ENCODE assay signal across 9 cellular contexts in genomic region chr5:140356878-140357730, GRCh38. TPM values are rescaled to one million over a fixed set of nuclear protein-coding genes. Genes with fewer than 3 reads are reported as not detected.
DNase-seq lines count a peak whose midpoint lies in the region; ATAC-seq and TF ChIP-seq lines count a peak whose summit lies in the region.
"Had no signal": no experiment of that assay in that cellular context is flagged by ENCODE, and none has a peak within 500 bp of the region (broad histone marks: within the 10 kb centered on the region; RNA-seq: fewer than 3 reads in every experiment).

No MANE protein-coding gene starts in this region.

- H3K27me3 ChIP-seq in Panc1 (ENCODE audit: control insufficient read depth, insufficient read depth, low read length) (no peaks in the 10 kb centered on the region), BE2C (no peaks in the 10 kb centered on the region)

- no peaks in the 10 kb centered on the region for H3K9me3 Mint-ChIP-seq in Calu3 (ENCODE audit: low read depth, unreplicated experiment)
- H3K9me3 Mint-ChIP-seq in memory B cell: no peaks in the 10 kb centered on the region

- H3K4me1 Mint-ChIP-seq in Calu3 (ENCODE audit: low read depth, unreplicated experiment) (peaks cover 17% of the 10 kb centered on the region), memory B cell (peaks cover 9% of the 10 kb centered on the region)

- CTCF ChIA-PET in Calu3 (lab: Charles Lee): no interaction called here
- CTCF ChIA-PET in Panc1 (lab: Charles Lee): no interaction called here

- H3K27ac Mint-ChIP-seq in Calu3 (ENCODE audit: unreplicated experiment) (no peak overlapping the region), memory B cell (no peak overlapping the region)

- TF ChIP-seq CTCF in Calu3 (IDR thresholded peaks at IDR 0.05; ENCODE audit: unreplicated experiment) (no peak), Panc1 (IDR thresholded peaks at IDR 0.05) (no peak), BE2C (IDR thresholded peaks at IDR 0.05; ENCODE audit: low read depth, low read length) (no peak)

- H3K9me3 ChIP-seq in Panc1 (ENCODE audit: control insufficient read depth, insufficient read depth, low read depth, low read length): no peaks in the 10 kb centered on the region
- H3K9me3 ChIP-seq in BE2C: no peaks in the 10 kb centered on the region

- H3K4me1 ChIP-seq in Panc1 (ENCODE audit: control insufficient read depth, insufficient read depth, low read length): no peaks in the 10 kb centered on the region
- H3K4me1 ChIP-seq in BE2C: no peaks in the 10 kb centered on the region

- H3K27ac ChIP-seq in Panc1 (ENCODE audit: low read length): no peak overlapping the region

- BruUV-seq in Calu3 (replicated peaks; lab: Mats Ljungman, UMichigan) (no TSS peak), Panc1 (replicated peaks; lab: Mats Ljungman, UMichigan) (no TSS peak)

- H3K36me3 ChIP-seq in Panc1 (ENCODE audit: control insufficient read depth, insufficient read depth, low read length): no peaks in the 10 kb centered on the region
- H3K36me3 ChIP-seq in BE2C: no peaks in the 10 kb centered on the region

- POLR2A ChIA-PET in Panc1 (lab: Charles Lee): interaction anchor here (0.6 kb wide), 1 partner anchor 122 kb away, joined by 5 read pairs; no protein-coding TSS in a partner anchor

- intact Hi-C loops in Calu3 (cut with micrococcal nuclease; ENCODE audit: unreplicated experiment) (loop anchor here (1.0 to 5.0 kb wide), 3 partner anchors 113 to 280 kb away; no protein-coding TSS in a partner anchor), Panc1 (cut with micrococcal nuclease; ENCODE audit: unreplicated experiment) (loop anchor here (2.0 kb wide), 1 partner anchor 112 kb away; no protein-coding TSS in a partner anchor)

- H3K4me3 Mint-ChIP-seq in Calu3 (ENCODE audit: low read depth, unreplicated experiment) (peak overlapping the region; percentile 41), memory B cell (peak overlapping the region; percentile 61)

- no peak for DNase-seq in Calu3
- DNase-seq in Panc1 (ENCODE audit: low read depth, low spot score): no peak
- no peak for DNase-seq in memory B cell (ENCODE audit: low spot score in 2 of 2)
- DNase-seq in BE2C: no peak
- DNase-seq in SKM-1 (lab: John Stamatoyannopoulos, UW; ENCODE audit: unreplicated experiment): no peak

- in situ Hi-C loops in Panc1 (cut with HindIII; ENCODE audit: low pct_unique_long_range_greater_than_20kb, low sequenced_read_pairs): no loop called here

- ATAC-seq in GM21737 (IDR thresholded peaks at IDR 0.05; ENCODE audit: unreplicated experiment): peak; percentile 29
- ATAC-seq in Panc1: peak; percentile 36
- ATAC-seq in memory B cell (ENCODE audit: low read depth): peak; percentile 31
- ATAC-seq in GM18861 (IDR thresholded peaks at IDR 0.05; ENCODE audit: unreplicated experiment): no peak
- ATAC-seq in GM18873 (IDR thresholded peaks at IDR 0.05; ENCODE audit: low FRiP score, unreplicated experiment): no peak

- H3K4me3 ChIP-seq in Panc1 (ENCODE audit: low read depth in 2 of 2, low read length in 2 of 2): peak overlapping the region in 1 of 2 experiments; percentile 52; a peak in 1 of 4 replicates
- H3K4me3 ChIP-seq in BE2C (ENCODE audit: low read depth, low read length): no peak overlapping the region

- peaks cover 5% of the 10 kb centered on the region for H3K36me3 Mint-ChIP-seq in Calu3 (ENCODE audit: insufficient read depth, unreplicated experiment)
- H3K36me3 Mint-ChIP-seq in memory B cell: no peaks in the 10 kb centered on the region

- H3K27me3 Mint-ChIP-seq in Calu3 (ENCODE audit: unreplicated experiment) (no peaks in the 10 kb centered on the region), memory B cell (peaks cover 2% of the 10 kb centered on the region)

RNA-seq across cellular contexts. Expression of gene SLC4A9, which starts 2.9 kb away (rescaled TPM):
- total RNA-seq in Calu3 (2022) (0.24 TPM in 1 of 2 replicates, not detected in the other), Panc1 (2021; ENCODE audit: unreplicated experiment) (not detected)
- not detected for polyA plus RNA-seq in Panc1 (2012; ENCODE audit: insufficient read length)
- not detected for polyA plus RNA-seq in BE2C (2012; ENCODE audit: insufficient read depth, insufficient read length, low read depth)
- total RNA-seq: kidney epithelial cell had no signal

RNA-seq across cellular contexts. Expression of gene HBEGF, which starts 10.7 kb away (rescaled TPM):
- 6.4 and 7.2 TPM in 2 replicates for total RNA-seq in Calu3 (2022)
- total RNA-seq in Panc1 (2021; ENCODE audit: unreplicated experiment): 5.0 TPM
- polyA plus RNA-seq in Panc1 (2012; ENCODE audit: insufficient read length): 2.9 TPM
- 9.8 TPM for polyA plus RNA-seq in BE2C (2012; ENCODE audit: insufficient read depth, insufficient read length, low read depth)

RNA-seq across cellular contexts. Expression of gene ANKHD1, which starts 44.5 kb away (rescaled TPM):
- total RNA-seq in Calu3 (2022) (160 and 167 TPM in 2 replicates), Panc1 (2021; ENCODE audit: unreplicated experiment) (140 TPM)
- 70.5 TPM for polyA plus RNA-seq in Panc1 (2012; ENCODE audit: insufficient read length)
- polyA plus RNA-seq in BE2C (2012; ENCODE audit: insufficient read depth, insufficient read length, low read depth): 103 TPM

RNA-seq across cellular contexts. Expression of gene PFDN1, which starts 54.2 kb away (rescaled TPM):
- total RNA-seq in Calu3 (2022): 67.5 and 71.9 TPM in 2 replicates
- 54.4 TPM for total RNA-seq in Panc1 (2021; ENCODE audit: unreplicated experiment)
- 45.7 TPM for polyA plus RNA-seq in Panc1 (2012; ENCODE audit: insufficient read length)
- polyA plus RNA-seq in BE2C (2012; ENCODE audit: insufficient read depth, insufficient read length, low read depth): 99.7 TPM

Comparison
In these comparisons a context has a peak if more than half of its experiments do, and no peak if none do; other contexts are left out.
1. ATAC-seq: peak in GM21737 (single experiment), Panc1 (single experiment) and memory B cell (single experiment); none in GM18861 (single experiment) and GM18873 (single experiment).